Comparison of ENCODE assay signal across 8 cellular contexts in the genomic region with DNA sequence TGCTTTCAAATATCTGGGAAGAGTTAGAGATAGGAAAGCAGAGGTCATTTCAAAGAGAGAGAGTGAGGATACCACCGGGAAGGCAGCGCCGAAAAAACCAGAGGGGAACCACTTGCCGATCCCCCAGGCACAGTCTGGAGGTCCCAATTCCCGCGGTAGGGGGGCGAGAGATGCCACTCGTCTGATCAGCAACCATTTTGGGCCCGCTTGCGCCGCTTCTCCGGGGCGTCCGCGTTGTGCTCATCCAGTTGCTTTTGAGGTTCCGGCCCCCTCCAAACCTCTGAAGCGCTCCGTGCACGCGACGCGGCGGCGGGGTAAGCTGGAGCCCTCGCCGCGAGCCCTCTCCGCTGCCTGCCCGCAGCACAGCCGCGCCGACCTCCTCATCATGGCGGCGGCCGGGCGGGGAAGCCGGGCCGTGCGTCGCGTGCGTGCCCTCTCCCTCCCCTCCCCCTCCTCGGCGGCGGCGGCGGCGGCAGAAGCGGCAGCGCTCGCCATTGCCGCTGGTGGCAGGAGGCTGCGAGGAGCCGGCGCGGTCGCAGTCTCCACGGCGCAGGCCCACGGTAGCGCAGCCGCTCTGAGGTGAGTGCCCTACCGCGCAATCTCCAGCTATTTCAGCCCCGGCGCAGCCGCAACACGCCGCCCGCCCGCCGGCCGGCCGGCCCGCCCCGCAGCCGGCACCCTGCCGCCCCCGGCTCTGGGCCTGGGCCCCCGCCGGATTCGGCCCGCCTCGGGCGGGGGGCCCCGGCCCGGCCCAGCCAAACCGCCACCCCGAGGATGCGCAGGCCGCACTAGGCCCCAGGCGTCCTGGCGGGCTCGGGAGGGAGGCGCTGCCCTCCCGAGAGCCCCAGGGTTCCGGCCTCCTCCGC. TPM values are rescaled to one million over a fixed set of nuclear protein-coding genes. Genes with fewer than 3 reads are reported as not detected.
A peak's percentile ranks its signal among the peaks of the same experiment; 100 is the strongest.
DNase-seq lines count a peak whose midpoint lies in the region; ATAC-seq and TF ChIP-seq lines count a peak whose summit lies in the region.

A gene (plus strand): TSS at position 475 of the 866 bp plus-strand sequence. CDS start 45,632 bp downstream, outside the sequence.

- no peaks in the 10 kb centered on the region for H3K9me3 ChIP-seq in DOHH2 (ENCODE audit: control insufficient read depth, insufficient read depth, low read length)
- H3K9me3 ChIP-seq in Karpas-422 (ENCODE audit: low read length), result no peaks in the 10 kb centered on the region

- H3F3A ChIP-seq in DOHH2 (ENCODE audit: control insufficient read depth, insufficient read depth), result peaks cover 16% of the 10 kb centered on the region

- ATAC-seq in GM21723 (IDR thresholded peaks at IDR 0.05; ENCODE audit: unreplicated experiment), result peak; percentile 65

- H3K9me3 Mint-ChIP-seq in nephron progenitor cell, result no peaks in the 10 kb centered on the region
- no peaks in the 10 kb centered on the region for H3K9me3 Mint-ChIP-seq in stimulated activated naive CD8-positive, alpha-beta T cell treated with anti-CD3 and anti-CD28 coated beads, Interleukin-15, Interleukin-2, amounts not matched to agents 100 ng/mL and 50 ng/mL, for 24 hours

- CTCF ChIA-PET in RWPE1 (lab: Yijun Ruan, JAX), result no interaction called here

- H3K27me3 ChIP-seq in DOHH2 (ENCODE audit: control insufficient read depth, low read length), result no peaks in the 10 kb centered on the region
- H3K27me3 ChIP-seq in Karpas-422 (ENCODE audit: low read length), result no peaks in the 10 kb centered on the region

- H3K27ac ChIP-seq in DOHH2 (ENCODE audit: low read depth, low read length) (peak within 1 kb of the TSS; percentile 71), Karpas-422 (ENCODE audit: low read length) (peak within 1 kb of the TSS; percentile 67), RWPE1 (peak within 1 kb of the TSS; percentile 90)

- peak within 1 kb of the TSS; percentile 92 for H3K4me3 ChIP-seq in DOHH2 (ENCODE audit: low read length)
- peak within 1 kb of the TSS; percentile 86 for H3K4me3 ChIP-seq in Karpas-422 (ENCODE audit: low read length)
- peak within 1 kb of the TSS; percentile 77 for H3K4me3 ChIP-seq in fibroblast of the aortic adventitia (ENCODE audit: low read depth, low read length)

- peak within 1 kb of the TSS; percentile 99 for H3K27ac Mint-ChIP-seq in nephron progenitor cell
- H3K27ac Mint-ChIP-seq in stimulated activated naive CD8-positive, alpha-beta T cell treated with anti-CD3 and anti-CD28 coated beads, Interleukin-15, Interleukin-2, amounts not matched to agents 100 ng/mL and 50 ng/mL, for 24 hours, result peak within 1 kb of the TSS; percentile 99

- H3K36me3 ChIP-seq in DOHH2 (ENCODE audit: control insufficient read depth, low read length) (peaks cover 57% of the 10 kb centered on the region), Karpas-422 (ENCODE audit: insufficient read depth, low read length) (peaks cover 17% of the 10 kb centered on the region)

- peaks cover 4% of the 10 kb centered on the region for H3K27me3 Mint-ChIP-seq in nephron progenitor cell (ENCODE audit: low read depth, poor library complexity)
- H3K27me3 Mint-ChIP-seq in stimulated activated naive CD8-positive, alpha-beta T cell treated with anti-CD3 and anti-CD28 coated beads, Interleukin-15, Interleukin-2, amounts not matched to agents 100 ng/mL and 50 ng/mL, for 24 hours, result no peaks in the 10 kb centered on the region

- H3K9me2 ChIP-seq in DOHH2 (replicated peaks; ENCODE audit: control insufficient read depth, low read length), result no peaks in the 10 kb centered on the region
- no peaks in the 10 kb centered on the region for H3K9me2 ChIP-seq in Karpas-422 (replicated peaks; ENCODE audit: insufficient read depth, low read length)

- peak; percentile 95 for DNase-seq in Karpas-422
- DNase-seq in RWPE1 (ENCODE audit: low spot score), result peak; percentile 64
- DNase-seq in activated T-helper 9 cell treated with anti-CD3 and anti-CD28 coated beads, Interleukin-2, amount 50 U/mL, for 16 hours (ENCODE audit: low read depth), result peak; percentile 90
- DNase-seq in fibroblast of the aortic adventitia (ENCODE audit: low read depth), result peak; percentile 88
- peak; percentile 94 for DNase-seq in nephron progenitor cell

- TF ChIP-seq CTCF in DOHH2 (IDR thresholded peaks at IDR 0.05; ENCODE audit: low read depth, low read length, poor library complexity, severe bottlenecking) (no peak), RWPE1 (conservative IDR thresholded peaks at IDR 0.05; ENCODE audit: low read depth) (peak; percentile 39), fibroblast of the aortic adventitia (IDR thresholded peaks at IDR 0.05; ENCODE audit: insufficient read depth, low read length) (peak; percentile 26), nephron progenitor cell (IDR thresholded peaks at IDR 0.05) (no peak)

- peaks cover 32% of the 10 kb centered on the region for H3K36me3 Mint-ChIP-seq in nephron progenitor cell (ENCODE audit: low read depth)
- peaks cover 41% of the 10 kb centered on the region for H3K36me3 Mint-ChIP-seq in stimulated activated naive CD8-positive, alpha-beta T cell treated with anti-CD3 and anti-CD28 coated beads, Interleukin-15, Interleukin-2, amounts not matched to agents 100 ng/mL and 50 ng/mL, for 24 hours (ENCODE audit: low read depth)

- peaks cover 71% of the 10 kb centered on the region for H3K79me2 ChIP-seq in DOHH2 (ENCODE audit: control insufficient read depth, low read length)
- peaks cover 60% of the 10 kb centered on the region for H3K79me2 ChIP-seq in Karpas-422 (ENCODE audit: low read length)

- H3K9ac ChIP-seq in Karpas-422 (ENCODE audit: low read length), result peak within 1 kb of the TSS; percentile 94

- H3K4me1 ChIP-seq in DOHH2 (ENCODE audit: control insufficient read depth, low read length) (peaks cover 60% of the 10 kb centered on the region), Karpas-422 (ENCODE audit: low read length) (peaks cover 46% of the 10 kb centered on the region)

- peak within 1 kb of the TSS; percentile 44; the same call in 1 of the 2 replicates for H2AFZ ChIP-seq in Karpas-422 (ENCODE audit: low read length)

- H3K4me2 ChIP-seq in DOHH2 (ENCODE audit: low read length) (peak within 1 kb of the TSS; percentile 91), Karpas-422 (ENCODE audit: low read depth, low read length, poor library complexity, severe bottlenecking) (peak within 1 kb of the TSS; percentile 93)

- POLR2A ChIA-PET in RWPE1 (lab: Yijun Ruan, JAX; ENCODE audit: low non-redundant PET), result interaction anchor here (0.5 kb wide), 1 partner anchor 16 kb away, joined by 4 read pairs; no protein-coding TSS in a partner anchor

- H3K4me3 Mint-ChIP-seq in nephron progenitor cell, result peak within 1 kb of the TSS; percentile 97
- H3K4me3 Mint-ChIP-seq in stimulated activated naive CD8-positive, alpha-beta T cell treated with anti-CD3 and anti-CD28 coated beads, Interleukin-15, Interleukin-2, amounts not matched to agents 100 ng/mL and 50 ng/mL, for 24 hours, result peak within 1 kb of the TSS; percentile 99

- peaks cover 42% of the 10 kb centered on the region for H3K4me1 Mint-ChIP-seq in nephron progenitor cell
- H3K4me1 Mint-ChIP-seq in stimulated activated naive CD8-positive, alpha-beta T cell treated with anti-CD3 and anti-CD28 coated beads, Interleukin-15, Interleukin-2, amounts not matched to agents 100 ng/mL and 50 ng/mL, for 24 hours (ENCODE audit: low read depth), result peaks cover 81% of the 10 kb centered on the region

- peaks cover 35% of the 10 kb centered on the region for H4K20me1 ChIP-seq in DOHH2 (ENCODE audit: control insufficient read depth, insufficient read depth, low read depth, low read length)
- peaks cover 16% of the 10 kb centered on the region for H4K20me1 ChIP-seq in Karpas-422 (ENCODE audit: insufficient read depth, low read depth, low read length)

RNA-seq across cellular contexts. Expression of the gene that starts here (rescaled TPM):
- 20.1 and 22.5 TPM in 2 replicates for total RNA-seq in Karpas-422 (2014; rRNA removed; shearing (Covaris generic); ENCODE audit: low replicate concordance)
- total RNA-seq in fibroblast of the aortic adventitia (ENCODE audit: low replicate concordance), result 2.9 and 14.0 TPM in 2 replicates

Comparison
In these comparisons a context has a peak if more than half of its experiments do, and no peak if none do; other contexts are left out.
1. Peak in every context shown above with its lines: DNase-seq, ATAC-seq, H3K4me3 ChIP-seq and H3K27ac ChIP-seq.
2. CTCF ChIP-seq: peak in RWPE1 (single experiment) and fibroblast of the aortic adventitia (single experiment); none in DOHH2 (single experiment) and nephron progenitor cell (single experiment).